ENCODE assay signal across 14 cellular contexts in the genomic region with DNA sequence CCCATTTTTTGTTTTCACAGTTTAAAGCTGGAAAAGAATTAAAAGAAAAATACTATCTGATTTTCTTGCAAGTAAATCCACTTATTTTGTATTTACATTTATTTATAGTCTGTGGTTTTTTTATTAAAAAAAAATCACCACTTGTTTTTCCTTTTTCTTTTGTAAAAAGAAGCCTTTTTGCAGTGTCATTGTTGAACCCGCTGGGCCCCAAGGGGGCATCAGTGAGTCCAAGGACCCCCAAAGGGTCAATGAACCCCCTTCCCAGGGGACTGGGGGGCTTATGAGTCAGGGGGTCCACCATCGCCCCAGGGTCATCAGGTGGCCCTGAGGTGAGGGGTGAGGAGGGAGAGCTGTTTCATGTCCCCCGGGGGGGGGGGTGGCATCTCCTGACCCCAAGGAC. TPM values are rescaled to one million over a fixed set of nuclear protein-coding genes. Genes with fewer than 3 reads are reported as not detected.
A peak's percentile ranks its signal among the peaks of the same experiment; 100 is the strongest.
DNase-seq lines count a peak whose midpoint lies in the region; ATAC-seq and TF ChIP-seq lines count a peak whose summit lies in the region.
"Had no signal": no experiment of that assay in that cellular context is flagged by ENCODE, and none has a peak within 500 bp of the region (broad histone marks: within the 10 kb centered on the region; RNA-seq: fewer than 3 reads in every experiment).

No MANE protein-coding gene starts in this region.

- no peaks in the 10 kb centered on the region for H3K36me3 Mint-ChIP-seq in endothelial cell (ENCODE audit: low read depth, unreplicated experiment)
- H3K36me3 Mint-ChIP-seq: T-cell had no signal

- POLR2A ChIA-PET in HCT116 (lab: Charles Lee) (interaction anchor here (1.2 kb wide), 1 partner anchor 34 kb away, joined by 3 read pairs; the partner anchor contains the start of gene EIF3D), Panc1 (lab: Charles Lee) (no interaction called here)

- no peaks in the 10 kb centered on the region for H4K20me1 ChIP-seq in HCT116 (ENCODE audit: insufficient read depth)

- no peak for DNase-seq in BE2C
- DNase-seq in HCT116 (ENCODE audit: low read depth, low spot score), result no peak
- no peak for DNase-seq in Panc1 (ENCODE audit: low read depth, low spot score)
- no peak for DNase-seq in endothelial cell (ENCODE audit: low spot score)
- DNase-seq in occipital lobe (lab: John Stamatoyannopoulos, UW), result no peak
- DNase-seq in activated T-cell treated with anti-CD3 and anti-CD28 coated beads, Interleukin-2, amount 50 U/mL, for 48 hours, result no peak
- DNase-seq: NCI-H1417, NCI-H187 treated with DMSO at 0.1 percent for 48 hours, NCI-H2171 treated with DMSO at 0.1 percent for 48 hours, NCI-H748 treated with DMSO at 0.1 percent for 48 hours, T-cell had no signal

- BruUV-seq in HCT116 (replicated peaks; lab: Mats Ljungman, UMichigan), result no TSS peak
- BruUV-seq in Panc1 (replicated peaks; lab: Mats Ljungman, UMichigan), result no TSS peak

- ATAC-seq in HCT116, result no peak
- no peak for ATAC-seq in Panc1
- ATAC-seq in GM21786 (IDR thresholded peaks at IDR 0.05; ENCODE audit: unreplicated experiment), result no peak
- no peak for ATAC-seq in GM21367 (IDR thresholded peaks at IDR 0.05; ENCODE audit: unreplicated experiment)
- ATAC-seq: T-cell had no signal

- H3K27me3 Mint-ChIP-seq in endothelial cell (ENCODE audit: unreplicated experiment), result peaks cover 2% of the 10 kb centered on the region

- in situ Hi-C loops in Panc1 (cut with HindIII; ENCODE audit: low pct_unique_long_range_greater_than_20kb, low sequenced_read_pairs), result no loop called here

- H3K4me3 ChIP-seq in BE2C (ENCODE audit: low read depth, low read length), result no peak overlapping the region
- no peak overlapping the region for H3K4me3 ChIP-seq in HCT116 (replicated peaks in 1 of 2; ENCODE audit: low read depth in 1 of 2, low read length in 2 of 2)
- H3K4me3 ChIP-seq in Panc1 (ENCODE audit: low read depth in 2 of 2, low read length in 2 of 2), result no peak overlapping the region
- H3K4me3 ChIP-seq: GM23248 had no signal

- TF ChIP-seq RAD21 in HCT116 (IDR thresholded peaks at IDR 0.05; ENCODE audit: low read depth), result no peak

- H3K4me3 Mint-ChIP-seq in endothelial cell (ENCODE audit: unreplicated experiment), result no peak overlapping the region
- H3K4me3 Mint-ChIP-seq: T-cell had no signal

- H3K27me3 ChIP-seq in BE2C, result no peaks in the 10 kb centered on the region
- no peaks in the 10 kb centered on the region for H3K27me3 ChIP-seq in HCT116 (ENCODE audit: insufficient read depth, low read length)
- H3K27me3 ChIP-seq in Panc1 (ENCODE audit: control insufficient read depth, insufficient read depth, low read length), result no peaks in the 10 kb centered on the region

- H3K9me3 ChIP-seq in BE2C, result no peaks in the 10 kb centered on the region
- no peaks in the 10 kb centered on the region for H3K9me3 ChIP-seq in HCT116 (ENCODE audit: control insufficient read depth in 1 of 2, insufficient read depth in 1 of 2, low read depth in 1 of 2, low read length in 2 of 2)
- H3K9me3 ChIP-seq in Panc1 (ENCODE audit: control insufficient read depth, insufficient read depth, low read depth, low read length), result no peaks in the 10 kb centered on the region

- H3K4me1 Mint-ChIP-seq in endothelial cell (ENCODE audit: unreplicated experiment), result peaks cover 13% of the 10 kb centered on the region

- TF ChIP-seq CTCF in BE2C (IDR thresholded peaks at IDR 0.05; ENCODE audit: low read depth, low read length) (peak; percentile 18; the same call in 1 of the 2 replicates), HCT116 (IDR thresholded peaks at IDR 0.05 in 2 of 3, conservative IDR thresholded peaks at IDR 0.05 in 1 of 3; ENCODE audit: borderline replicate concordance in 1 of 3, insufficient read depth in 1 of 3, low read depth in 2 of 3, low read length in 2 of 3) (peak in 1 of 3 experiments; percentile 35; a peak in 2 of 6 replicates), Panc1 (IDR thresholded peaks at IDR 0.05) (no peak), endothelial cell (IDR thresholded peaks at IDR 0.05; ENCODE audit: unreplicated experiment) (no peak)

- H3K4me2 ChIP-seq in HCT116 (ENCODE audit: low read length), result peak overlapping the region; percentile 66

- H2AFZ ChIP-seq in HCT116 (ENCODE audit: low read depth, low read length, poor library complexity, severe bottlenecking), result peak overlapping the region; percentile 91

- H3K9me2 ChIP-seq in HCT116 (ENCODE audit: insufficient read depth), result no peaks in the 10 kb centered on the region

- CTCF ChIA-PET in HCT116 (lab: Charles Lee) (no interaction called here), Panc1 (lab: Charles Lee) (no interaction called here)

- no peak overlapping the region for H3K27ac ChIP-seq in HCT116 (ENCODE audit: low read depth, low read length)
- peak overlapping the region; percentile 48; the same call in 1 of the 2 replicates for H3K27ac ChIP-seq in Panc1 (ENCODE audit: low read length)
- H3K27ac ChIP-seq: GM23248 had no signal

- H3K9ac ChIP-seq in HCT116 (ENCODE audit: low read length), result peak overlapping the region; percentile 33; the same call in 1 of the 2 replicates
- H3K9ac ChIP-seq: GM23248 had no signal

- RAD21 ChIA-PET in HCT116 (lab: Charles Lee; ENCODE audit: low non-redundant PET in 1 of 2, low total read pairs in 2 of 2, uncharacterized antibody in 2 of 2, unreplicated experiment in 2 of 2), result no interaction called here

- H3K9me3 Mint-ChIP-seq in endothelial cell (ENCODE audit: unreplicated experiment), result no peaks in the 10 kb centered on the region
- H3K9me3 Mint-ChIP-seq: T-cell had no signal

- H3K4me1 ChIP-seq in BE2C (no peaks in the 10 kb centered on the region), HCT116 (ENCODE audit: control insufficient read depth in 1 of 2, insufficient read depth in 2 of 2, low read length in 2 of 2) (peaks cover 5 to 33% of the 10 kb centered on the region in 2 experiments; a peak in 2 of 4 replicates), Panc1 (ENCODE audit: control insufficient read depth, insufficient read depth, low read length) (0 out of 2 replicates have a peak, but pooled peaks cover 6% of the 10 kb centered on the region)

- TF ChIP-seq POLR2A in HCT116 (IDR thresholded peaks at IDR 0.05; ENCODE audit: borderline replicate concordance, extremely low read depth, insufficient read depth, insufficient read length), result no peak

- H3K36me3 ChIP-seq in BE2C (no peaks in the 10 kb centered on the region), HCT116 (ENCODE audit: control insufficient read depth in 1 of 2, insufficient read depth in 2 of 2, low read length in 2 of 2) (no peaks in the 10 kb centered on the region), Panc1 (ENCODE audit: control insufficient read depth, insufficient read depth, low read length) (no peaks in the 10 kb centered on the region)

- intact Hi-C loops in HCT116 (cut with micrococcal nuclease) (no loop called here), Panc1 (cut with micrococcal nuclease; ENCODE audit: unreplicated experiment) (no loop called here)

- H3K79me2 ChIP-seq in HCT116 (ENCODE audit: insufficient read depth, low read length), result no peaks in the 10 kb centered on the region

- H3K27ac Mint-ChIP-seq in endothelial cell (ENCODE audit: unreplicated experiment), result peak overlapping the region; percentile 31
- H3K27ac Mint-ChIP-seq: T-cell had no signal

TF ChIP-seq in HCT116, 20 proteins besides CTCF, POLR2A, EP300 and RAD21:
- no peak for TF ChIP-seq REST (IDR thresholded peaks at IDR 0.05; ENCODE audit: low read depth)
- TF ChIP-seq POLR2AphosphoS5 (IDR thresholded peaks at IDR 0.05; ENCODE audit: low read depth, low read length), result no peak

RNA-seq across cellular contexts. Expression of gene EIF3D, which starts 34.0 kb away (rescaled TPM):
- polyA plus RNA-seq in BE2C (2012; ENCODE audit: insufficient read depth, insufficient read length, low read depth), result 612 TPM
- total RNA-seq in HCT116 (2021; ENCODE audit: unreplicated experiment) (306 TPM), Panc1 (2021; ENCODE audit: unreplicated experiment) (151 TPM), endothelial cell (ENCODE audit: unreplicated experiment) (189 TPM), occipital lobe (200 TPM)
- polyA plus RNA-seq in HCT116 (2012), result 481 and 557 TPM in 2 replicates
- 257 TPM for polyA plus RNA-seq in Panc1 (2012; ENCODE audit: insufficient read length)

RNA-seq across cellular contexts. Expression of gene FOXRED2, which starts 56.2 kb away (rescaled TPM):
- polyA plus RNA-seq in BE2C (2012; ENCODE audit: insufficient read depth, insufficient read length, low read depth), result 19.5 TPM
- total RNA-seq in HCT116 (2021; ENCODE audit: unreplicated experiment), result 19.9 TPM
- 7.2 and 7.6 TPM in 2 replicates for polyA plus RNA-seq in HCT116 (2012)
- total RNA-seq in Panc1 (2021; ENCODE audit: unreplicated experiment), result 37.7 TPM
- 24.4 TPM for polyA plus RNA-seq in Panc1 (2012; ENCODE audit: insufficient read length)
- total RNA-seq in endothelial cell (ENCODE audit: unreplicated experiment), result 17.6 TPM
- total RNA-seq in occipital lobe, result 10.6 TPM
